13 cellular contexts compared by ENCODE assay signal in genomic region chr3:66468016-66468735, GRCh38. TPM values are rescaled to one million over a fixed set of nuclear protein-coding genes. Genes with fewer than 3 reads are reported as not detected.
DNase-seq lines count a peak whose midpoint lies in the region; ATAC-seq and TF ChIP-seq lines count a peak whose summit lies in the region.
"Had no signal": no experiment of that assay in that cellular context is flagged by ENCODE, and none has a peak within 500 bp of the region (broad histone marks: within the 10 kb centered on the region; RNA-seq: fewer than 3 reads in every experiment).

No MANE protein-coding gene starts in this region.

- peaks cover 46% of the 10 kb centered on the region for H3K4me1 Mint-ChIP-seq in stimulated activated naive CD8-positive, alpha-beta T cell treated with anti-CD3 and anti-CD28 coated beads, Interleukin-15, Interleukin-2, amounts not matched to agents 100 ng/mL and 50 ng/mL, for 24 hours (ENCODE audit: low read depth)
- H3K4me1 Mint-ChIP-seq in WTC11 = peaks cover 57% of the 10 kb centered on the region

- no peak for TF ChIP-seq CTCF in WTC11 (IDR thresholded peaks at IDR 0.05)
- no peak for TF ChIP-seq CTCF in fibroblast of the aortic adventitia (IDR thresholded peaks at IDR 0.05; ENCODE audit: insufficient read depth, low read length)

- H3K27ac Mint-ChIP-seq in stimulated activated naive CD8-positive, alpha-beta T cell treated with anti-CD3 and anti-CD28 coated beads, Interleukin-15, Interleukin-2, amounts not matched to agents 100 ng/mL and 50 ng/mL, for 24 hours = peak overlapping the region; percentile 89
- peak overlapping the region; percentile 43 for H3K27ac Mint-ChIP-seq in WTC11

- CTCF ChIA-PET in WTC11 (lab: Charles Lee) = no interaction called here

- POLR2A ChIA-PET in WTC11 (lab: Charles Lee) = no interaction called here

- H3K36me3 Mint-ChIP-seq in stimulated activated naive CD8-positive, alpha-beta T cell treated with anti-CD3 and anti-CD28 coated beads, Interleukin-15, Interleukin-2, amounts not matched to agents 100 ng/mL and 50 ng/mL, for 24 hours (ENCODE audit: low read depth) = peaks cover 18% of the 10 kb centered on the region
- H3K36me3 Mint-ChIP-seq in WTC11 = no peaks in the 10 kb centered on the region

- peaks cover 4% of the 10 kb centered on the region for H3K9me3 Mint-ChIP-seq in stimulated activated naive CD8-positive, alpha-beta T cell treated with anti-CD3 and anti-CD28 coated beads, Interleukin-15, Interleukin-2, amounts not matched to agents 100 ng/mL and 50 ng/mL, for 24 hours
- H3K9me3 Mint-ChIP-seq in WTC11 = no peaks in the 10 kb centered on the region
- H3K9me3 Mint-ChIP-seq: neural crest cell had no signal

- no peak overlapping the region for H3K4me3 ChIP-seq in fibroblast of the aortic adventitia (ENCODE audit: low read depth, low read length)
- H3K4me3 ChIP-seq: spleen had no signal

- peak overlapping the region; percentile 65 for H3K4me3 Mint-ChIP-seq in stimulated activated naive CD8-positive, alpha-beta T cell treated with anti-CD3 and anti-CD28 coated beads, Interleukin-15, Interleukin-2, amounts not matched to agents 100 ng/mL and 50 ng/mL, for 24 hours
- H3K4me3 Mint-ChIP-seq in WTC11 = no peak overlapping the region
- H3K4me3 Mint-ChIP-seq: neural crest cell had no signal

- DNase-seq in stimulated activated naive CD8-positive, alpha-beta T cell treated with anti-CD3 and anti-CD28 coated beads, Interleukin-15, Interleukin-2, amounts not matched to agents 100 U/mL and 50 U/mL, for 24 hours = no peak
- DNase-seq in WTC11 (ENCODE audit: low spot score) (no peak), fibroblast of the aortic adventitia (ENCODE audit: low read depth) (peak; percentile 39), foreskin melanocyte (no peak), SIG-M5 (lab: John Stamatoyannopoulos, UW) (no peak), NCI-H2107 treated with DMSO at 0.1 percent for 48 hours (lab: John Stamatoyannopoulos, UW; ENCODE audit: unreplicated experiment) (no peak)
- DNase-seq: Kasumi-1, left ventricle myocardium superior, NCI-H2081 treated with DMSO at 0.1 percent for 48 hours, spleen had no signal

- no peak for ATAC-seq in stimulated activated naive CD8-positive, alpha-beta T cell treated with anti-CD3 and anti-CD28 coated beads, Interleukin-15, Interleukin-2, amounts not matched to agents 100 U/mL and 50 U/mL, for 24 hours
- ATAC-seq in WTC11 (no peak), GM18867 (IDR thresholded peaks at IDR 0.05; ENCODE audit: unreplicated experiment) (no peak)
- ATAC-seq: left ventricle myocardium superior had no signal

- peaks cover 4% of the 10 kb centered on the region for H3K27me3 Mint-ChIP-seq in stimulated activated naive CD8-positive, alpha-beta T cell treated with anti-CD3 and anti-CD28 coated beads, Interleukin-15, Interleukin-2, amounts not matched to agents 100 ng/mL and 50 ng/mL, for 24 hours
- H3K27me3 Mint-ChIP-seq in WTC11 (ENCODE audit: low read depth) = no peaks in the 10 kb centered on the region

TF ChIP-seq in WTC11, 78 proteins besides CTCF, POLR2A, EP300 and RAD21:
- TF ChIP-seq PREB (CRISPR knock-in tag; IDR thresholded peaks at IDR 0.05; ENCODE audit: borderline replicate concordance) (no peak), GTF2I (CRISPR knock-in tag; conservative IDR thresholded peaks at IDR 0.05) (no peak), SMAD3 (CRISPR knock-in tag; IDR thresholded peaks at IDR 0.05; ENCODE audit: borderline replicate concordance) (no peak), ZNF232 (CRISPR knock-in tag; IDR thresholded peaks at IDR 0.05) (no peak), ZNF512 (CRISPR knock-in tag; IDR thresholded peaks at IDR 0.05; ENCODE audit: borderline replicate concordance) (no peak), ZNF317 (CRISPR knock-in tag; IDR thresholded peaks at IDR 0.05; ENCODE audit: borderline replicate concordance, low read depth) (no peak), ESRRA (CRISPR knock-in tag; IDR thresholded peaks at IDR 0.05; ENCODE audit: borderline replicate concordance) (no peak), HMGXB4 (CRISPR knock-in tag; IDR thresholded peaks at IDR 0.05) (no peak), MXD4 (CRISPR knock-in tag; IDR thresholded peaks at IDR 0.05; ENCODE audit: borderline replicate concordance) (no peak)

RNA-seq across cellular contexts. Expression of gene LRIG1, which starts 32.6 kb away (rescaled TPM):
- total RNA-seq in WTC11 (2021) (105 to 109 TPM (median 108 TPM) in 3 replicates), fibroblast of the aortic adventitia (ENCODE audit: low replicate concordance) (3.9 and 26.4 TPM in 2 replicates)
